8 cellular contexts compared by ENCODE assay signal in genomic region chr10:31134303-31134928, GRCh38.
DNase-seq lines count a peak whose midpoint lies in the region; ATAC-seq and TF ChIP-seq lines count a peak whose summit lies in the region.

No MANE protein-coding gene starts in this region.

- CTCF ChIA-PET in activated B cell treated with CpG ODN at 0.5 μM for 24 hours (lab: Charles Lee): no interaction called here

- H3K4me2 ChIP-seq in Karpas-422 (ENCODE audit: low read depth, low read length, poor library complexity, severe bottlenecking): peak overlapping the region; percentile 93

- H3K27me3 ChIP-seq in Karpas-422 (ENCODE audit: low read length): no peaks in the 10 kb centered on the region
- no peaks in the 10 kb centered on the region for H3K27me3 ChIP-seq in esophagus (ENCODE audit: control insufficient read depth in 1 of 2, insufficient read depth in 2 of 2, low read length in 2 of 2)
- H3K27me3 ChIP-seq in muscle layer of colon (ENCODE audit: control insufficient read depth in 1 of 2, insufficient read depth in 2 of 2, low read length in 2 of 2): no peaks in the 10 kb centered on the region
- no peaks in the 10 kb centered on the region for H3K27me3 ChIP-seq in upper lobe of left lung

- no peaks in the 10 kb centered on the region for H3K9me2 ChIP-seq in Karpas-422 (replicated peaks; ENCODE audit: insufficient read depth, low read length)

- peak overlapping the region; percentile 22 for H3K27ac Mint-ChIP-seq in activated B cell treated with CpG ODN at 0.5 μM for 24 hours

- H4K20me1 ChIP-seq in Karpas-422 (ENCODE audit: insufficient read depth, low read depth, low read length): no peaks in the 10 kb centered on the region

- intact Hi-C loops in activated B cell treated with CpG ODN at 0.5 μM for 24 hours (cut with micrococcal nuclease): loop anchor here (1.0 to 10.0 kb wide), 3 partner anchors 103 to 626 kb away; partner anchors contain the start of gene ZNF438

- H3K4me3 ChIP-seq in Karpas-422 (ENCODE audit: low read length) (peak overlapping the region; percentile 79), esophagus (ENCODE audit: low read depth in 1 of 2, low read length in 2 of 2) (peak overlapping the region; percentile 17 to 54), muscle layer of colon (ENCODE audit: low read depth in 1 of 2, low read length in 2 of 2) (peak overlapping the region; percentile 7 to 46), upper lobe of left lung (peak overlapping the region in 3 of 4 donors; percentile 49 to 55 (median 51))

- no peaks in the 10 kb centered on the region for H3K79me2 ChIP-seq in Karpas-422 (ENCODE audit: low read length)

- H3K27ac ChIP-seq in Karpas-422 (ENCODE audit: low read length): no peak overlapping the region
- peak overlapping the region; percentile 76 to 77 for H3K27ac ChIP-seq in esophagus (ENCODE audit: low read depth in 2 of 2, low read length in 1 of 2)
- peak overlapping the region; percentile 88 for H3K27ac ChIP-seq in muscle layer of colon (ENCODE audit: low read depth, low read length)
- H3K27ac ChIP-seq in upper lobe of left lung: peak overlapping the region; percentile 84 to 92 (median 92)

- no peaks in the 10 kb centered on the region for H3K27me3 Mint-ChIP-seq in activated B cell treated with CpG ODN at 0.5 μM for 24 hours

- H3K36me3 Mint-ChIP-seq in activated B cell treated with CpG ODN at 0.5 μM for 24 hours (ENCODE audit: low read depth): no peaks in the 10 kb centered on the region

- peaks cover 20% of the 10 kb centered on the region for H3K4me1 Mint-ChIP-seq in activated B cell treated with CpG ODN at 0.5 μM for 24 hours

- TF ChIP-seq EP300 in upper lobe of left lung (IDR thresholded peaks at IDR 0.05): peak in 1 of 4 donors; percentile 13

- 19 to 23% methylated on average over 23 of the region's 23 CpGs for WGBS in esophagus, 2 donors
- WGBS in upper lobe of left lung, 2 donors: 8 to 21% methylated on average over 11 to 16 of the region's 23 CpGs

- no peak for TF ChIP-seq POLR2A in upper lobe of left lung (IDR thresholded peaks at IDR 0.05)

- H3K4me3 Mint-ChIP-seq in activated B cell treated with CpG ODN at 0.5 μM for 24 hours: peak overlapping the region; percentile 80

- H3K9ac ChIP-seq in Karpas-422 (ENCODE audit: low read length) (peak overlapping the region; percentile 83), muscle layer of colon (ENCODE audit: low read length) (peak overlapping the region; percentile 46)

- H2AFZ ChIP-seq in Karpas-422 (ENCODE audit: low read length): peak overlapping the region; percentile 83

- H3K9me3 ChIP-seq in Karpas-422 (ENCODE audit: low read length): no peaks in the 10 kb centered on the region
- H3K9me3 ChIP-seq in esophagus (ENCODE audit: control insufficient read depth in 2 of 2, insufficient read depth in 1 of 2, low read depth in 1 of 2, low read length in 1 of 2): no peaks in the 10 kb centered on the region
- no peaks in the 10 kb centered on the region for H3K9me3 ChIP-seq in muscle layer of colon (ENCODE audit: low read length)
- no peaks in the 10 kb centered on the region for H3K9me3 ChIP-seq in upper lobe of left lung

- POLR2A ChIA-PET in activated B cell treated with CpG ODN at 0.5 μM for 24 hours (lab: Charles Lee): interaction anchor here (0.6 to 1.8 kb wide), 7 partner anchors 45 to 411 kb away, joined by 3 to 16 read pairs (median 5); partner anchors contain the start of gene ZNF438

- ATAC-seq in GM19372 (IDR thresholded peaks at IDR 0.05; ENCODE audit: low read depth, unreplicated experiment): peak; percentile 32
- peak; percentile 63 for ATAC-seq in activated B cell treated with CpG ODN at 0.5 μM for 24 hours (ENCODE audit: low read depth)
- peak; percentile 48 to 80 for ATAC-seq in upper lobe of left lung (ENCODE audit: low FRiP score in 2 of 2)

- peak; percentile 50 for DNase-seq in COR-L47 (lab: John Stamatoyannopoulos, UW)
- peak; percentile 48 for DNase-seq in Karpas-422
- peak; percentile 35 for DNase-seq in activated B cell treated with CpG ODN at 0.5 μM for 24 hours
- peak in 1 of 2 donors; percentile 43 for DNase-seq in upper lobe of left lung
- no peak for DNase-seq in NCI-H2029 (lab: John Stamatoyannopoulos, UW)

- H3K4me1 ChIP-seq in Karpas-422 (ENCODE audit: low read length): peaks cover 14% of the 10 kb centered on the region
- H3K4me1 ChIP-seq in esophagus (ENCODE audit: control insufficient read depth in 2 of 2, insufficient read depth in 2 of 2, low read length in 1 of 2): peaks cover 4 to 10% of the 10 kb centered on the region in 2 donors
- peaks cover 27% of the 10 kb centered on the region for H3K4me1 ChIP-seq in muscle layer of colon (ENCODE audit: insufficient read depth, low read length)
- peaks cover 21 to 39% (median 23%) of the 10 kb centered on the region in 4 donors for H3K4me1 ChIP-seq in upper lobe of left lung

- no peak for TF ChIP-seq CTCF in activated B cell treated with CpG ODN at 0.5 μM for 24 hours (IDR thresholded peaks at IDR 0.05)
- TF ChIP-seq CTCF in upper lobe of left lung (IDR thresholded peaks at IDR 0.05): no peak

- no peaks in the 10 kb centered on the region for H3K36me3 ChIP-seq in Karpas-422 (ENCODE audit: insufficient read depth, low read length)
- H3K36me3 ChIP-seq in esophagus (ENCODE audit: control insufficient read depth in 2 of 2, insufficient read depth in 2 of 2, low read length in 1 of 2): no peaks in the 10 kb centered on the region
- no peaks in the 10 kb centered on the region for H3K36me3 ChIP-seq in muscle layer of colon (ENCODE audit: insufficient read depth, low read length)
- H3K36me3 ChIP-seq in upper lobe of left lung: no peaks in the 10 kb centered on the region

- no peaks in the 10 kb centered on the region for H3K9me3 Mint-ChIP-seq in activated B cell treated with CpG ODN at 0.5 μM for 24 hours

Comparison
In these comparisons a context has a peak if more than half of its experiments do, and no peak if none do; other contexts are left out.
1. H3K4me3 ChIP-seq: peak in every context shown above with its lines; median percentile 79 in Karpas-422; 51 in upper lobe of left lung; 36 in esophagus; 26 in muscle layer of colon.